In genomic region chr10:124508070-124508667, GRCh38 we compare ENCODE assay signal across 1 cellular context.
TF ChIP-seq lines count a peak whose summit lies in the region.

No MANE protein-coding gene starts in this region.

TF ChIP-seq in H1, 55 proteins besides CTCF, POLR2A, EP300 and RAD21 (continued from another document):
- TF ChIP-seq SP4 (IDR thresholded peaks at IDR 0.05; ENCODE audit: low read length) (no peak), POLR2AphosphoS5 (IDR thresholded peaks at IDR 0.05; ENCODE audit: low read depth, low read length) (no peak), HDAC2 (IDR thresholded peaks at IDR 0.05; ENCODE audit: borderline replicate concordance in 1 of 2, low read depth in 2 of 2, low read length in 2 of 2) (no peak), SP1 (IDR thresholded peaks at IDR 0.05; ENCODE audit: low read depth, low read length) (no peak), ASH2L (IDR thresholded peaks at IDR 0.05; ENCODE audit: low read length) (no peak), SRF (IDR thresholded peaks at IDR 0.05; ENCODE audit: low read depth, low read length) (no peak), JUND (IDR thresholded peaks at IDR 0.05; ENCODE audit: low read length) (no peak), CHD2 (IDR thresholded peaks at IDR 0.05; ENCODE audit: low read length) (no peak), CHD7 (IDR thresholded peaks at IDR 0.05; ENCODE audit: insufficient replicate concordance, low read length) (no peak), ZNF274 (IDR thresholded peaks at IDR 0.05; ENCODE audit: borderline replicate concordance, extremely low read depth, low read length) (no peak), SAP30 (IDR thresholded peaks at IDR 0.05; ENCODE audit: insufficient read depth, insufficient replicate concordance, low read length) (no peak), BCL11A (IDR thresholded peaks at IDR 0.05; ENCODE audit: low read depth in 2 of 2, low read length in 2 of 2) (no peak), CBX8 (IDR thresholded peaks at IDR 0.05; ENCODE audit: borderline replicate concordance, low read depth, low read length) (no peak), RNF2 (IDR thresholded peaks at IDR 0.05; ENCODE audit: borderline replicate concordance, low read depth, low read length, missing control alignments, poor library complexity, severe bottlenecking) (no peak), CBX5 (IDR thresholded peaks at IDR 0.05; ENCODE audit: low read depth, low read length) (no peak)
